Comparison of ENCODE assay signal across 17 cellular contexts in genomic region chr1:42841010-42841409, GRCh38. TPM values are rescaled to one million over a fixed set of nuclear protein-coding genes. Genes with fewer than 3 reads are reported as not detected.
DNase-seq lines count a peak whose midpoint lies in the region; ATAC-seq and TF ChIP-seq lines count a peak whose summit lies in the region.
"Had no signal": no experiment of that assay in that cellular context is flagged by ENCODE, and none has a peak within 500 bp of the region (broad histone marks: within the 10 kb centered on the region; RNA-seq: fewer than 3 reads in every experiment).

No MANE protein-coding gene starts in this region.

- no peak overlapping the region for H3K27ac ChIP-seq in right cardiac atrium (ENCODE audit: low read length)
- H3K27ac ChIP-seq in VCaP = peak overlapping the region; percentile 32; the same call in 1 of the 2 replicates
- H3K27ac ChIP-seq: BLaER1 treated with 17β-estradiol and CSF1 and Interleukin-3, amounts not matched to agents 10 nM and 100 nM; HL-60 had no signal

- H3K4me1 ChIP-seq in right cardiac atrium (ENCODE audit: control insufficient read depth, insufficient read depth, low read length) = no peaks in the 10 kb centered on the region

- no peaks in the 10 kb centered on the region for H3K9me3 ChIP-seq in right cardiac atrium (ENCODE audit: control insufficient read depth, low read length)
- H3K9me3 ChIP-seq: BLaER1 treated with 17β-estradiol and CSF1 and Interleukin-3, amounts not matched to agents 10 nM and 100 nM; HAP-1 had no signal

- intact Hi-C loops in left ventricle myocardium superior (cut with micrococcal nuclease) (no loop called here), right cardiac atrium (cut with DNase I) (no loop called here)

- 71% methylated on average over 3 of the region's 3 CpGs for WGBS in right cardiac atrium

- H3K4me3 ChIP-seq in right cardiac atrium (ENCODE audit: low read length) = no peak overlapping the region
- H3K4me3 ChIP-seq: BLaER1 treated with 17β-estradiol and CSF1 and Interleukin-3, amounts not matched to agents 10 nM and 100 nM; HAP-1 had no signal

- DNase-seq in left ventricle myocardium superior = no peak
- DNase-seq in right cardiac atrium = no peak
- peak; percentile 57 for DNase-seq in M059J (ENCODE audit: low read depth)
- no peak for DNase-seq in epidermal melanocyte (ENCODE audit: insufficient read length, low spot score)
- DNase-seq: Calu3; CD8-positive, alpha-beta T cell; DND-41; KBM-7 had no signal

- no peak for TF ChIP-seq CTCF in VCaP (conservative IDR thresholded peaks at IDR 0.05)

- ATAC-seq in left ventricle myocardium superior (peak; percentile 30), right cardiac atrium (no peak), HG03108 (IDR thresholded peaks at IDR 0.05; ENCODE audit: unreplicated experiment) (no peak), HG02852 (IDR thresholded peaks at IDR 0.05; ENCODE audit: unreplicated experiment) (no peak)
- ATAC-seq: CD8-positive, alpha-beta T cell had no signal

- H3K27me3 ChIP-seq in right cardiac atrium (ENCODE audit: control insufficient read depth, insufficient read depth) = no peaks in the 10 kb centered on the region
- H3K27me3 ChIP-seq: BLaER1 treated with 17β-estradiol and CSF1 and Interleukin-3, amounts not matched to agents 10 nM and 100 nM had no signal

RNA-seq across cellular contexts. Expression of gene ZNF691, which starts 5.4 kb away (rescaled TPM):
- total RNA-seq in left ventricle myocardium superior = 8.0 TPM
- 10 to 100 TPM in 1 of 4 donors, 1 to 10 TPM in 3; 5.5 to 10.3 (median 9.1) TPM for total RNA-seq in right cardiac atrium
- 7.7 TPM for polyA plus RNA-seq in right cardiac atrium
- 12.3 and 13.3 TPM in 2 replicates for total RNA-seq in M059J (2014; rRNA removed; shearing (Covaris generic))

RNA-seq across cellular contexts. Expression of gene SVBP, which starts 23.8 kb away (rescaled TPM):
- 14.2 TPM for total RNA-seq in left ventricle myocardium superior
- total RNA-seq in right cardiac atrium = 10 to 100 TPM; 12.7 to 17.5 (median 13.6) TPM
- polyA plus RNA-seq in right cardiac atrium = 28.9 TPM
- total RNA-seq in M059J (2014; rRNA removed; shearing (Covaris generic)) = 34.4 and 35.4 TPM in 2 replicates

RNA-seq across cellular contexts. Expression of gene ERMAP, which starts 24.1 kb away (rescaled TPM):
- total RNA-seq in left ventricle myocardium superior (5.1 TPM), right cardiac atrium (1 to 10 TPM; 3.4 to 6.8 (median 5.7) TPM)
- 2.2 TPM for polyA plus RNA-seq in right cardiac atrium
- total RNA-seq in M059J (2014; rRNA removed; shearing (Covaris generic)) = 8.4 and 11.2 TPM in 2 replicates

RNA-seq across cellular contexts. Expression of gene TMEM269, which starts 56.2 kb away (rescaled TPM):
- total RNA-seq in left ventricle myocardium superior (not detected), right cardiac atrium (under 1 TPM in 1 of 4 donors, not detected in 3; 0.06 TPM)
- polyA plus RNA-seq in right cardiac atrium = not detected
- 0.02 TPM in 1 of 2 replicates, not detected in the other for total RNA-seq in M059J (2014; rRNA removed; shearing (Covaris generic))
- total RNA-seq: A172, HT1080 had no signal
- polyA plus RNA-seq: IgD-negative memory B cell had no signal
